1 cellular context compared by ENCODE assay signal in the genomic region with DNA sequence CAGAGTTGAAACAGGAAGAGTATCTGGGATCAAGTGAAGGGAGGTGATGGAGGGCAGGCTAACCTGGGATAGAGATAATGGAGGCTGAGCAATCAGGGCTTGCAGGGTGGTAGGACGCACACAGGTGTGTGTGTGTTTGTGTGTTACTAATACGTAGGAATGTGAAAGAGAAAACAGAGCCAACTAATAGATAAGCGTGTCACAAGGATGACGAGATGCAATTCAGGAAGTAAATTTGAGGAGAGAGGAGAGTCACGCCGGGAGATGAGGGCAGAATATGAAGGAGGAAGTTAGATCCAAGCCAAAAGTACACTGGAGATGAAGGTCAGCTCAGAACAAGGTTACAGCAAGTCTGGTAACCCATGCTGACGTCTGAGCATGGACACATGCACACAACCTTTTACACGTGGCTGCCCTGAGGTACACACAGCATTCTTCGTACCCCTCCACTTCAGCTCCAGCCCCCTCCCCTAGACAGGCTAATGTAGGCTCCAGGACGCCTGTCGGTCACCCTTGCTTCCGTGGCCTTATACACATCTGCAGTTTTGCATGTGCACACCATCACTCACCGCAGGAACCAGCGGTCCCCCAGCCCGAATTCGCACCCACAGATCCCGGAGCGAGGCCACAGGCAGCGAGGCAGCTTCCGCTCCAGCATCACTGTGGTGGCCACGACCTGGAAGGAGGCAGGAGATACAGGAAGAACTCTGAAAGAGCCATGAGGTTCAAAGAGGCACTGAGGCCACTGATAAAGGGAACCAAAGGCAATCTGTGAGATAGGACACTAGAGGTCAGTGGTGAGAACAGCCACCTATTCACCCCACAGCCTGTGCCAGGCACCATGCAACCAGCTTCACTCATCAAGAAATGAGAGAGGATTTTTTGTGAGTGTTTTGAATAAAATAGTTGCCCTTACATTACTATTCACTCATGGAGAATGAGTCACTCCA.
TF ChIP-seq lines count a peak whose summit lies in the region.

No MANE protein-coding gene starts in this region.

TF ChIP-seq in H1, 55 proteins besides CTCF, POLR2A, EP300 and RAD21:
- TF ChIP-seq YY1 (IDR thresholded peaks at IDR 0.05; ENCODE audit: low read depth, low read length) (peak; percentile 67; the same call in 1 of the 2 replicates), RBBP5 (IDR thresholded peaks at IDR 0.05; ENCODE audit: borderline replicate concordance, low read depth, low read length) (no peak), HDAC6 (IDR thresholded peaks at IDR 0.05; ENCODE audit: low read depth, low read length) (no peak), GABPA (IDR thresholded peaks at IDR 0.05; ENCODE audit: borderline replicate concordance, insufficient read depth, low read length) (no peak)
TF ChIP-seq in H1: peak in this region for 1.
